16 cellular contexts compared by ENCODE assay signal in genomic region chr6:166726193-166726592, GRCh38.
"Had no signal": no experiment of that assay in that cellular context is flagged by ENCODE, and none has a peak within 500 bp of the region (broad histone marks: within the 10 kb centered on the region; RNA-seq: fewer than 3 reads in every experiment).

No MANE protein-coding gene starts in this region.

- H3K36me3 ChIP-seq: sigmoid colon had no signal

- ATAC-seq: effector memory CD8-positive, alpha-beta T cell; left colon; mucosa of descending colon; naive thymus-derived CD8-positive, alpha-beta T cell; psoas muscle had no signal

- H3K4me1 ChIP-seq: sigmoid colon had no signal

- DNase-seq: effector memory CD8-positive, alpha-beta T cell; erythroblast; foreskin melanocyte; hippocampal formation; left colon; mammary epithelial cell; mucosa of descending colon; naive thymus-derived CD8-positive, alpha-beta T cell; psoas muscle; retina; sigmoid colon; stimulated activated CD4-positive, alpha-beta T cell treated with anti-CD3 and anti-CD28 coated beads, Interleukin-12 subunit alpha, Interleukin-12 subunit beta, amount 100 ng/mL, for 4 hours; stimulated activated naive CD4-positive, alpha-beta T cell treated with Interleukin-2 at 50 U/mL for 16 hours; trophoblast cell had no signal

- H3K9me3 ChIP-seq: mucosa of descending colon, neutrophil, psoas muscle, sigmoid colon had no signal

- H3K27ac ChIP-seq: neutrophil, psoas muscle, sigmoid colon, skin epidermis had no signal

- H3K27me3 ChIP-seq: neutrophil, sigmoid colon had no signal

- H3K4me3 ChIP-seq: mucosa of descending colon, psoas muscle, sigmoid colon, skin epidermis had no signal
